11 cellular contexts compared by ENCODE assay signal in genomic region chr7:103811997-103812396, GRCh38.
DNase-seq lines count a peak whose midpoint lies in the region; ATAC-seq and TF ChIP-seq lines count a peak whose summit lies in the region.
"Had no signal": no experiment of that assay in that cellular context is flagged by ENCODE, and none has a peak within 500 bp of the region (broad histone marks: within the 10 kb centered on the region; RNA-seq: fewer than 3 reads in every experiment).

No MANE protein-coding gene starts in this region.

- TF ChIP-seq CTCF in colonic mucosa (IDR thresholded peaks at IDR 0.05): no peak
- no peak for TF ChIP-seq CTCF in heart left ventricle (IDR thresholded peaks at IDR 0.05)

- H3K4me3 ChIP-seq in CD4-positive, alpha-beta memory T cell (ENCODE audit: low read length in 2 of 2): no peak overlapping the region
- H3K4me3 ChIP-seq in colonic mucosa: no peak overlapping the region
- no peak overlapping the region for H3K4me3 ChIP-seq in heart left ventricle
- H3K4me3 ChIP-seq: cardiac muscle cell had no signal

- POLR2A ChIA-PET in CD4-positive, alpha-beta memory T cell (lab: Charles Lee; ENCODE audit: partially characterized antibody): no interaction called here

- H3K4me3 Mint-ChIP-seq in CD4-positive, alpha-beta memory T cell: peak overlapping the region; percentile 53 to 78 (median 66)

- no peak overlapping the region for H3K27ac ChIP-seq in CD4-positive, alpha-beta memory T cell (ENCODE audit: low read depth, low read length)
- H3K27ac ChIP-seq in colonic mucosa: no peak overlapping the region
- H3K27ac ChIP-seq in heart left ventricle: no peak overlapping the region
- H3K27ac ChIP-seq: cardiac muscle cell had no signal

- 66 to 91% (median 78%) methylated on average over 2 of the region's 2 CpGs for WGBS in heart left ventricle, 4 donors

- ATAC-seq in GM18909 (IDR thresholded peaks at IDR 0.05; ENCODE audit: poor library complexity, unreplicated experiment): peak; percentile 65
- peak; percentile 57 for ATAC-seq in HG03196 (IDR thresholded peaks at IDR 0.05; ENCODE audit: unreplicated experiment)
- ATAC-seq in heart left ventricle: no peak

- H3K27me3 Mint-ChIP-seq in CD4-positive, alpha-beta memory T cell: peaks cover 1% of the 10 kb centered on the region in 2 donors

- H3K9ac ChIP-seq in colonic mucosa (ENCODE audit: low read depth in 2 of 2, low read length in 2 of 2): no peak overlapping the region

- CTCF ChIA-PET in CD4-positive, alpha-beta memory T cell (lab: Charles Lee; ENCODE audit: partially characterized antibody): no interaction called here

- no peaks in the 10 kb centered on the region for H3K36me3 Mint-ChIP-seq in CD4-positive, alpha-beta memory T cell

- H3K9me3 Mint-ChIP-seq in CD4-positive, alpha-beta memory T cell: peaks cover 0 to under 1% (median 0%) of the 10 kb centered on the region in 8 donors

- H3K4me1 Mint-ChIP-seq in CD4-positive, alpha-beta memory T cell: peaks cover 19 to 33% (median 23%) of the 10 kb centered on the region in 4 donors

- intact Hi-C loops in CD4-positive, alpha-beta memory T cell (cut with micrococcal nuclease): no loop called here
- intact Hi-C loops in colonic mucosa (cut with DNase I) (no loop called here), heart left ventricle (cut with DNase I) (no loop called here)

- H3K27me3 ChIP-seq in CD4-positive, alpha-beta memory T cell (ENCODE audit: insufficient read depth, low read length): no peaks in the 10 kb centered on the region
- H3K27me3 ChIP-seq in colonic mucosa (no peaks in the 10 kb centered on the region), heart left ventricle (no peaks in the 10 kb centered on the region)
- H3K27me3 ChIP-seq: cardiac muscle cell had no signal

- peak overlapping the region in 4 of 7 donors; percentile 51 to 78 (median 64) for H3K27ac Mint-ChIP-seq in CD4-positive, alpha-beta memory T cell

- H3K4me1 ChIP-seq in CD4-positive, alpha-beta memory T cell (ENCODE audit: insufficient read depth, low read length): peaks cover 15% of the 10 kb centered on the region
- H3K4me1 ChIP-seq in colonic mucosa (no peaks in the 10 kb centered on the region), heart left ventricle (no peaks in the 10 kb centered on the region)

- H3K36me3 ChIP-seq in CD4-positive, alpha-beta memory T cell (ENCODE audit: insufficient read depth, low read length): no peaks in the 10 kb centered on the region
- no peaks in the 10 kb centered on the region for H3K36me3 ChIP-seq in colonic mucosa
- H3K36me3 ChIP-seq in heart left ventricle: no peaks in the 10 kb centered on the region
- H3K36me3 ChIP-seq: cardiac muscle cell had no signal

- DNase-seq in CD4-positive, alpha-beta memory T cell: peak in 4 of 5 donors; percentile 8 to 21 (median 13)
- DNase-seq in colonic mucosa: peak; percentile 21
- no peak for DNase-seq in NCI-H187 treated with DMSO at 0.1 percent for 48 hours (lab: John Stamatoyannopoulos, UW)
- no peak for DNase-seq in HuH-7.5 (ENCODE audit: low spot score)
- no peak for DNase-seq in heart left ventricle
- no peak for DNase-seq in activated CD4-positive, CD25-positive, alpha-beta regulatory T cell treated with anti-CD3 and anti-CD28 coated beads, Interleukin-2, amount 50 U/mL, for 72 hours
- DNase-seq: HCEC 1CT, NCI-H146 had no signal

- no peaks in the 10 kb centered on the region for H3K9me3 ChIP-seq in CD4-positive, alpha-beta memory T cell (ENCODE audit: control insufficient read depth in 1 of 2, low read length in 2 of 2)
- no peaks in the 10 kb centered on the region for H3K9me3 ChIP-seq in colonic mucosa
- peaks cover 0 to 3% (median 0%) of the 10 kb centered on the region in 12 donors for H3K9me3 ChIP-seq in heart left ventricle

- TF ChIP-seq POLR2A in heart left ventricle (IDR thresholded peaks at IDR 0.05): no peak

Comparison
In these comparisons a context has a peak if more than half of its experiments do, and no peak if none do; other contexts are left out.
1. DNase-seq: peak in CD4-positive, alpha-beta memory T cell (4 of 5) and colonic mucosa (single experiment); none in NCI-H187 treated with DMSO at 0.1 percent for 48 hours (single experiment), HuH-7.5 (single experiment), heart left ventricle (0 of 5) and activated CD4-positive, CD25-positive, alpha-beta regulatory T cell treated with anti-CD3 and anti-CD28 coated beads, Interleukin-2, amount 50 U/mL, for 72 hours (single experiment).
2. ATAC-seq: peak in GM18909 (single experiment) and HG03196 (single experiment); none in heart left ventricle (0 of 4).